In genomic region chr19:15432629-15433518, GRCh38 we compare ENCODE assay signal across 1 cellular context.
TF ChIP-seq lines count a peak whose summit lies in the region.

No MANE protein-coding gene starts in this region.

TF ChIP-seq in A549, 52 proteins besides CTCF, POLR2A, EP300 and RAD21 (continued from another document):
- peak; percentile 92 for TF ChIP-seq MYC (IDR thresholded peaks at IDR 0.05; ENCODE audit: borderline replicate concordance, low read length)
- TF ChIP-seq MAZ (IDR thresholded peaks at IDR 0.05; ENCODE audit: borderline replicate concordance, low read depth, low read length), result peak; percentile 36; the same call in 1 of the 2 replicates
- TF ChIP-seq HOXB5 (CRISPR knock-in tag; IDR thresholded peaks at IDR 0.05), result peak; percentile 44; the same call in 1 of the 2 replicates
